In the genomic region with DNA sequence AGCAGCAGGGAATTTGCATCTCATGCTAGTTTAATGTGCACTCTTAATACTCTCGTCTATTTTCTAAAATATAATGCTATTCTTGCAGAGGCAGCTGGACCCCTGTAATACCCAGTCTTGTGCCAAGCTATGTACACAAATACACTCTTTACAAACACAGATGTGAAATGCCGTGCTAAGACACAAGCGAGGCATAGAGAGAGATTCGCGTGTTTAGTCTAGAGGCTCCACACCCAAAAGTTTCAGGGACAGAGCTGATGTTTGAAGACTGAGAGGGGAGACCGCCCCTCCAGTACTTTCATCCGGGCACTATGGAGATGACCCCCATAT, we compare ENCODE assay signal across 11 cellular contexts. TPM values are rescaled to one million over a fixed set of nuclear protein-coding genes. Genes with fewer than 3 reads are reported as not detected.
DNase-seq lines count a peak whose midpoint lies in the region; ATAC-seq and TF ChIP-seq lines count a peak whose summit lies in the region.
"Had no signal": no experiment of that assay in that cellular context is flagged by ENCODE, and none has a peak within 500 bp of the region (broad histone marks: within the 10 kb centered on the region; RNA-seq: fewer than 3 reads in every experiment).

No MANE protein-coding gene starts in this region.

- H3K27ac ChIP-seq in AG04450 (ENCODE audit: low read depth, low read length) (peak overlapping the region; percentile 41), RWPE1 (peak overlapping the region; percentile 86), fibroblast of lung (ENCODE audit: insufficient read depth, low read length) (peak overlapping the region; percentile 91), osteoblast (ENCODE audit: low read depth, low read length) (peak overlapping the region; percentile 74)
- H3K27ac ChIP-seq in effector memory CD4-positive, alpha-beta T cell (ENCODE audit: insufficient read depth, low read length, poor library complexity, severe bottlenecking) = no peak overlapping the region

- CTCF ChIA-PET in AG04450 (lab: Charles Lee) = interaction anchor here (1.0 to 1.3 kb wide), 3 partner anchors 22 to 54 kb away, joined by 3 to 16 read pairs (median 4); no protein-coding TSS in a partner anchor
- CTCF ChIA-PET in RWPE1 (lab: Yijun Ruan, JAX) = interaction anchor here (0.5 to 0.7 kb wide), 2 partner anchors 43 to 55 kb away, joined by 3 read pairs; no protein-coding TSS in a partner anchor

- H3K4me1 ChIP-seq in fibroblast of lung (ENCODE audit: control insufficient read depth, extremely low read depth, insufficient read depth, low read length) = peaks cover 6% of the 10 kb centered on the region
- peaks cover 32% of the 10 kb centered on the region for H3K4me1 ChIP-seq in osteoblast (ENCODE audit: insufficient read depth, low read length)
- H3K4me1 ChIP-seq in effector memory CD4-positive, alpha-beta T cell (ENCODE audit: control insufficient read depth, insufficient read depth, low read length, poor library complexity, severe bottlenecking) = no peaks in the 10 kb centered on the region

- POLR2A ChIA-PET in AG04450 (lab: Yijun Ruan, JAX) = interaction anchor here (0.8 to 1.2 kb wide), 3 partner anchors 30 to 105 kb away, joined by 3 to 10 read pairs (median 3); no protein-coding TSS in a partner anchor
- POLR2A ChIA-PET in RWPE1 (lab: Yijun Ruan, JAX; ENCODE audit: low non-redundant PET) = no interaction called here

- peak overlapping the region; percentile 89 for H3K9ac ChIP-seq in fibroblast of lung (ENCODE audit: insufficient read depth, low read length)

- H3K79me2 ChIP-seq in fibroblast of lung (ENCODE audit: control insufficient read depth, insufficient read depth, low read length) (peaks cover 42% of the 10 kb centered on the region), osteoblast (ENCODE audit: insufficient read depth, low read length) (peaks cover 32% of the 10 kb centered on the region)

- H3K27me3 ChIP-seq in AG04450 (ENCODE audit: control insufficient read depth, insufficient read depth, low read length) (no peaks in the 10 kb centered on the region), fibroblast of lung (ENCODE audit: control insufficient read depth, insufficient read depth, low read length) (no peaks in the 10 kb centered on the region), osteoblast (ENCODE audit: insufficient read depth, low read length) (no peaks in the 10 kb centered on the region)
- peaks cover 11% of the 10 kb centered on the region for H3K27me3 ChIP-seq in effector memory CD4-positive, alpha-beta T cell (replicated peaks; ENCODE audit: control insufficient read depth, insufficient read depth, low read length, poor library complexity, severe bottlenecking)

- no peak for ATAC-seq in GM18873 (IDR thresholded peaks at IDR 0.05; ENCODE audit: low FRiP score, unreplicated experiment)
- ATAC-seq in GM18870 (IDR thresholded peaks at IDR 0.05; ENCODE audit: unreplicated experiment) = no peak

- H3K36me3 ChIP-seq in fibroblast of lung (ENCODE audit: control insufficient read depth, insufficient read depth, low read length) (no peaks in the 10 kb centered on the region), osteoblast (ENCODE audit: insufficient read depth, low read length) (no peaks in the 10 kb centered on the region)
- no peaks in the 10 kb centered on the region for H3K36me3 ChIP-seq in effector memory CD4-positive, alpha-beta T cell (ENCODE audit: control insufficient read depth, insufficient read depth, low read length)

- H4K20me1 ChIP-seq in fibroblast of lung (ENCODE audit: control insufficient read depth, extremely low read depth, insufficient read depth, low read length) (no peaks in the 10 kb centered on the region), osteoblast (ENCODE audit: insufficient read depth, low read length) (peaks cover 3% of the 10 kb centered on the region)

- DNase-seq in AG04450 (ENCODE audit: low read depth, low spot score) (no peak), RWPE1 (ENCODE audit: low spot score) (no peak), fibroblast of lung (ENCODE audit: low read depth in 2 of 2) (peak in 1 of 2 donors; percentile 52), osteoblast (ENCODE audit: insufficient read length, low spot score, missing footprints) (no peak), GM03348 (ENCODE audit: low spot score) (no peak)
- DNase-seq in effector memory CD4-positive, alpha-beta T cell = no peak
- DNase-seq: activated B cell treated with CpG ODN at 0.5 μM for 24 hours; CD4-positive, alpha-beta memory T cell; KBM-7 had no signal

- H3K4me3 ChIP-seq in AG04450 (ENCODE audit: low read depth, low read length) (peak overlapping the region; percentile 89), fibroblast of lung (replicated peaks in 1 of 4; ENCODE audit: control extremely low read depth in 1 of 4, insufficient read depth in 1 of 4, low read depth in 3 of 4, low read length in 4 of 4) (peak overlapping the region; percentile 76 to 89 (median 85)), osteoblast (ENCODE audit: insufficient read depth, low read length) (peak overlapping the region; percentile 75)
- H3K4me3 ChIP-seq in effector memory CD4-positive, alpha-beta T cell (ENCODE audit: insufficient read depth, low read depth, low read length, poor library complexity, severe bottlenecking) = no peak overlapping the region

- H3K9me3 ChIP-seq in AG04450 (ENCODE audit: control insufficient read depth, insufficient read depth, low read length) (no peaks in the 10 kb centered on the region; the same call in 1 of the 2 replicates), fibroblast of lung (ENCODE audit: control insufficient read depth, insufficient read depth, low read depth, low read length) (no peaks in the 10 kb centered on the region), osteoblast (ENCODE audit: low read depth, low read length) (no peaks in the 10 kb centered on the region)
- H3K9me3 ChIP-seq in effector memory CD4-positive, alpha-beta T cell (ENCODE audit: control insufficient read depth, low read length) = no peaks in the 10 kb centered on the region

- peak overlapping the region; percentile 87 for H3K4me2 ChIP-seq in fibroblast of lung (ENCODE audit: extremely low read depth, insufficient read depth, low read length)
- peak overlapping the region; percentile 76 for H3K4me2 ChIP-seq in osteoblast (ENCODE audit: insufficient read depth, low read length)

- TF ChIP-seq CTCF in AG04450 (IDR thresholded peaks at IDR 0.05; ENCODE audit: low read depth, low read length) = no peak
- no peak for TF ChIP-seq CTCF in RWPE1 (conservative IDR thresholded peaks at IDR 0.05; ENCODE audit: low read depth)
- TF ChIP-seq CTCF in fibroblast of lung (conservative IDR thresholded peaks at IDR 0.05 in 1 of 2, IDR thresholded peaks at IDR 0.05 in 1 of 2; ENCODE audit: low read depth in 1 of 2, low read length in 2 of 2) = no peak
- TF ChIP-seq CTCF in osteoblast (IDR thresholded peaks at IDR 0.05; ENCODE audit: extremely low read depth, low read depth, low read length) = no peak

- H2AFZ ChIP-seq in fibroblast of lung (ENCODE audit: low read length) = peak overlapping the region; percentile 64
- H2AFZ ChIP-seq in osteoblast (ENCODE audit: low read length) = peak overlapping the region; percentile 53

RNA-seq across cellular contexts. Expression of a gene that starts 1.2 kb away (rescaled TPM):
- polyA plus RNA-seq in AG04450 (2011; rRNA removed) (136 and 139 TPM in 2 replicates), fibroblast of lung (52.4 and 158 TPM in 2 replicates)
- polyA minus RNA-seq in AG04450 (2011; rRNA and poly(A)+ RNA removed) = 146 and 147 TPM in 2 replicates
- total RNA-seq in fibroblast of lung (135 and 206 TPM in 2 replicates), osteoblast (80.4 and 119 TPM in 2 replicates)
- 44.8 and 140 TPM in 2 replicates for polyA plus RNA-seq in fibroblast of lung (2012)
- 202 and 569 TPM in 2 replicates for polyA minus RNA-seq in fibroblast of lung (ENCODE audit: low replicate concordance)
- total RNA-seq: activated B cell treated with CpG ODN at 0.5 μM for 24 hours had no signal
- polyA plus RNA-seq: CD4-positive, alpha-beta memory T cell had no signal
